In the genomic region with DNA sequence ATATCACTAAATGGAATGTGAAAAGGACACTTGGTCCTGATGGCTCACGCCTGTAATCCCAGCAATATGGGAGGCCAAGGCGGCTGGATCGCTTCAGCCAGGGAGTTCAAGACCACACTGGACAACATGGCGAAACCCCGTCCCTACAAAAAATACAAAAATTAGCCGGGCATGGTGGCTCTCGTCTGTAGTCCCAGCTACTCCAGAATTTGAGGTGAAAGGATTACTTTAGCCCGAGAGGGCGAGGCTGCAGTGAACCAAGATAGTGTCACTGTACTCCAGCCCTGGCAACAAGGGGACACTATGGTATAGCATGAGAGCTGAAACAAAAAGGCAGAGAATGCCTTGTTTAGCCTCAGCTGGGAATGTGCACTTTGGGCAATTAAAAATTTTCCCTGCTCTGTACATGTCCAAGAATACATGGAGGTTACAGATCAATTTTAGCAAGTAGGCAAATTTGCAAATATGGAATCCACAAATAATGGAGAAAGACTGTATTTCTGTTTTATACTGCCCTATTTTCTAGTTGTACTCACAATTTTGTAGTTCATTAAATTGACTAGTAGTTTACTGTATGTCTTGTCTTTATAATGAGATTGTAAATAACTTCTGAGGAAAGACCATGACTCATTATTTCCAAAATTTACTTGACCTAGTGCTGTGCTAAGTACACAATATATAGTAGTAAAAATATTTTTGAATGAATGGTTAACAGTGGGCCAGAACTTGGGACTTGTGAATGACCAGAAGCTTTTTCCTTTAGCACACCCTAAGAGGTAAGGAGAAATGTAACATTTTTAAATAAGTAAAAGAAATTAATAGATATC, we compare ENCODE assay signal across 17 cellular contexts. TPM values are rescaled to one million over a fixed set of nuclear protein-coding genes. Genes with fewer than 3 reads are reported as not detected.
DNase-seq lines count a peak whose midpoint lies in the region; ATAC-seq, FAIRE-seq and TF ChIP-seq lines count a peak whose summit lies in the region.
"Had no signal": no experiment of that assay in that cellular context is flagged by ENCODE, and none has a peak within 500 bp of the region (broad histone marks: within the 10 kb centered on the region; RNA-seq: fewer than 3 reads in every experiment).

No MANE protein-coding gene starts in this region.

- peaks cover 24% of the 10 kb centered on the region for H3K79me2 ChIP-seq in GM23248 (ENCODE audit: insufficient read depth)
- peaks cover 26% of the 10 kb centered on the region for H3K79me2 ChIP-seq in K562 (ENCODE audit: control insufficient read depth, insufficient read depth, low read length)
- peaks cover 21% of the 10 kb centered on the region for H3K79me2 ChIP-seq in smooth muscle cell (ENCODE audit: low read depth)
- peaks cover 25% of the 10 kb centered on the region for H3K79me2 ChIP-seq in PC-9 (ENCODE audit: low read depth)

- FAIRE-seq in K562 (lab: Jason Lieb, UNC) = peak; percentile 11

- H3K9me1 ChIP-seq in K562 (ENCODE audit: control insufficient read depth, insufficient read depth, low read length) = no peaks in the 10 kb centered on the region

- peak; percentile 11 to 54 (median 29); a peak in 3 of 6 replicates for TF ChIP-seq CTCF in K562 (IDR thresholded peaks at IDR 0.05 in 2 of 3, conservative IDR thresholded peaks at IDR 0.05 in 1 of 3; ENCODE audit: insufficient read depth in 2 of 3, low read depth in 1 of 3, low read length in 3 of 3)
- no peak for TF ChIP-seq CTCF in smooth muscle cell (IDR thresholded peaks at IDR 0.05; ENCODE audit: borderline replicate concordance, insufficient read depth, poor library complexity, severe bottlenecking)
- TF ChIP-seq CTCF in PC-9 (conservative IDR thresholded peaks at IDR 0.05) = no peak

- no peaks in the 10 kb centered on the region for H4K20me1 ChIP-seq in GM23248 (ENCODE audit: insufficient read depth)
- no peaks in the 10 kb centered on the region for H4K20me1 ChIP-seq in K562 (replicated peaks; ENCODE audit: control insufficient read depth, insufficient read depth, low read length)
- no peaks in the 10 kb centered on the region for H4K20me1 ChIP-seq in smooth muscle cell (ENCODE audit: low read depth)
- H4K20me1 ChIP-seq in PC-9 (ENCODE audit: insufficient read depth) = no peaks in the 10 kb centered on the region

- ATAC-seq in K562 = peak; percentile 37
- no peak for ATAC-seq in activated T-helper 17 cell treated with anti-CD3 and anti-CD28 coated beads, Interleukin-2, amount 50 U/mL, for 72 hours (replicated peaks)
- ATAC-seq in GM19328 (IDR thresholded peaks at IDR 0.05; ENCODE audit: unreplicated experiment) = no peak

- CTCF ChIA-PET in K562 (lab: Yijun Ruan, JAX; ENCODE audit: low intra/inter-chr PET ratio) (no interaction called here), PC-9 (lab: Charles Lee) (no interaction called here)

- DNase-seq in GM23248 (peak; percentile 10), M059J (ENCODE audit: low read depth) (peak; percentile 7), K562 (ENCODE audit: extremely low read depth in 1 of 4, low spot score in 3 of 4) (peak in 1 of 4 experiments; percentile 61), smooth muscle cell (lab: John Stamatoyannopoulos, UW; ENCODE audit: unreplicated experiment) (no peak), PC-9 (no peak)
- DNase-seq: COR-L47, GF-D8, MV-4-11, NCI-H1417 treated with DMSO at 0.1 percent for 48 hours, NCI-H187 treated with DMSO at 0.1 percent for 48 hours, NCI-H226, NCI-H524 treated with DMSO at 0.1 percent for 48 hours, Peyer's patch had no signal

- H3F3A ChIP-seq in GM23248 (ENCODE audit: insufficient read depth) = no peaks in the 10 kb centered on the region
- H3F3A ChIP-seq in smooth muscle cell (ENCODE audit: low read depth) = no peaks in the 10 kb centered on the region
- H3F3A ChIP-seq in PC-9 (ENCODE audit: insufficient read depth, low read depth) = no peaks in the 10 kb centered on the region; the same call in 1 of the 2 replicates

- no peak overlapping the region for H3K27ac Mint-ChIP-seq in activated T-helper 17 cell treated with anti-CD3 and anti-CD28 coated beads, Interleukin-2, amount 50 U/mL, for 72 hours
- H3K27ac Mint-ChIP-seq: CD14-positive monocyte had no signal

- no peak overlapping the region for H3K9ac ChIP-seq in GM23248
- H3K9ac ChIP-seq in K562 (ENCODE audit: insufficient read depth in 1 of 2, low read depth in 2 of 2, low read length in 2 of 2) = peak overlapping the region; percentile 74 to 82; a peak in 3 of 4 replicates
- no peak overlapping the region for H3K9ac ChIP-seq in smooth muscle cell (ENCODE audit: low read depth)

- H3K9me3 Mint-ChIP-seq in activated T-helper 17 cell treated with anti-CD3 and anti-CD28 coated beads, Interleukin-2, amount 50 U/mL, for 72 hours = no peaks in the 10 kb centered on the region
- H3K9me3 Mint-ChIP-seq: CD14-positive monocyte had no signal

- intact Hi-C loops in K562 (cut with micrococcal nuclease) = loop anchor here (1.0 kb wide), 1 partner anchor 34 kb away; a partner anchor contains a TSS
- intact Hi-C loops in PC-9 (cut with micrococcal nuclease; ENCODE audit: unreplicated experiment) = loop anchor here (5.0 kb wide), 1 partner anchor 1295 kb away; no protein-coding TSS in a partner anchor

- TF ChIP-seq RAD21 in K562 (CRISPR knock-in tag; conservative IDR thresholded peaks at IDR 0.05 in 1 of 2, IDR thresholded peaks at IDR 0.05 in 1 of 2) = peak; percentile 36 to 70; a peak in 3 of 4 replicates

- TF ChIP-seq POLR2A in K562 (conservative IDR thresholded peaks at IDR 0.05) = no peak; the same call in 1 of the 2 replicates

- no peak overlapping the region for H3K4me3 Mint-ChIP-seq in activated T-helper 17 cell treated with anti-CD3 and anti-CD28 coated beads, Interleukin-2, amount 50 U/mL, for 72 hours
- H3K4me3 Mint-ChIP-seq: CD14-positive monocyte had no signal

- in situ Hi-C loops in GM23248 (cut with MboI) (no loop called here), K562 (cut with MboI) (no loop called here)

- H3K36me3 Mint-ChIP-seq in activated T-helper 17 cell treated with anti-CD3 and anti-CD28 coated beads, Interleukin-2, amount 50 U/mL, for 72 hours (ENCODE audit: low read depth) = peaks cover 14% of the 10 kb centered on the region

- no peak for TF ChIP-seq EP300 in K562 (IDR thresholded peaks at IDR 0.05; ENCODE audit: low read length)

- H3K27me3 Mint-ChIP-seq in activated T-helper 17 cell treated with anti-CD3 and anti-CD28 coated beads, Interleukin-2, amount 50 U/mL, for 72 hours = no peaks in the 10 kb centered on the region

- H3K27ac ChIP-seq in GM23248 (no peak overlapping the region), K562 (ENCODE audit: extremely low read depth, low read depth, low read length) (peak overlapping the region; percentile 65), smooth muscle cell (ENCODE audit: low read depth) (no peak overlapping the region), PC-9 (no peak overlapping the region)
- H3K27ac ChIP-seq: Peyer's patch, SJSA1 had no signal

- H3K27me3 ChIP-seq in GM23248 (replicated peaks; ENCODE audit: insufficient read depth) (no peaks in the 10 kb centered on the region), K562 (ENCODE audit: control insufficient read depth in 2 of 2, insufficient read depth in 2 of 2, low read length in 2 of 2) (no peaks in the 10 kb centered on the region), smooth muscle cell (ENCODE audit: low read depth) (no peaks in the 10 kb centered on the region), PC-9 (ENCODE audit: insufficient read depth, low read depth) (no peaks in the 10 kb centered on the region)
- H3K27me3 ChIP-seq: Peyer's patch had no signal

- peaks cover 12% of the 10 kb centered on the region for H3K4me1 Mint-ChIP-seq in activated T-helper 17 cell treated with anti-CD3 and anti-CD28 coated beads, Interleukin-2, amount 50 U/mL, for 72 hours

- POLR2A ChIA-PET in K562 (lab: Yijun Ruan, JAX) = interaction anchor here (0.6 to 2.6 kb wide), 6 partner anchors 11 to 49 kb away, joined by 3 to 11 read pairs (median 4); no protein-coding TSS in a partner anchor
- POLR2A ChIA-PET in PC-9 (lab: Charles Lee; ENCODE audit: unreplicated experiment) = no interaction called here

- BruUV-seq in K562 (replicated peaks; lab: Mats Ljungman, UMichigan) = no TSS peak
- BruUV-seq in PC-9 (replicated peaks; lab: Mats Ljungman, UMichigan) = no TSS peak

- H3K4me2 ChIP-seq in GM23248 (ENCODE audit: unreplicated experiment) (no peak overlapping the region), K562 (ENCODE audit: insufficient read depth, low read length) (peak overlapping the region; percentile 77), smooth muscle cell (no peak overlapping the region), PC-9 (no peak overlapping the region)

- no peaks in the 10 kb centered on the region; the same call in 1 of the 2 replicates for H3K9me2 ChIP-seq in GM23248 (ENCODE audit: insufficient read depth)
- H3K9me2 ChIP-seq in PC-9 (ENCODE audit: insufficient read depth) = no peaks in the 10 kb centered on the region

- 92 to 94% methylated on average over 9 of the region's 9 CpGs for WGBS in GM23248 (ENCODE audit: low coverage in 1 of 2, low lambda C conversion rate in 2 of 2, missing lambda C conversion rate in 2 of 2), 2 experiments
- 21% methylated on average over 9 of the region's 9 CpGs for WGBS in K562 (ENCODE audit: insufficient coverage, low coverage, missing lambda C conversion rate)
- WGBS in smooth muscle cell (ENCODE audit: low lambda C conversion rate) = 98% methylated on average over 9 of the region's 9 CpGs

- no peak overlapping the region for H3K4me3 ChIP-seq in GM23248
- H3K4me3 ChIP-seq in K562 = peak overlapping the region; percentile 72
- H3K4me3 ChIP-seq in smooth muscle cell = no peak overlapping the region
- H3K4me3 ChIP-seq in PC-9 = no peak overlapping the region
- H3K4me3 ChIP-seq: Peyer's patch, SJSA1 had no signal

- H2AFZ ChIP-seq in GM23248 (peak overlapping the region; percentile 96), K562 (ENCODE audit: low read depth, low read length) (peak overlapping the region; percentile 88), smooth muscle cell (ENCODE audit: low read depth) (peak overlapping the region; percentile 24), PC-9 (no peak overlapping the region)

- H3K4me1 ChIP-seq in GM23248 (ENCODE audit: insufficient read depth) (peaks cover 12% of the 10 kb centered on the region), K562 (replicated peaks in 1 of 2; ENCODE audit: control insufficient read depth in 2 of 2, insufficient read depth in 2 of 2, low read length in 2 of 2) (peaks cover 15 to 22% of the 10 kb centered on the region in 2 experiments), smooth muscle cell (ENCODE audit: low read depth) (peaks cover 10% of the 10 kb centered on the region), PC-9 (replicated peaks; ENCODE audit: insufficient read depth) (peaks cover 15% of the 10 kb centered on the region; the same call in 1 of the 2 replicates)

- H3K36me3 ChIP-seq in GM23248 (ENCODE audit: low read depth) = no peaks in the 10 kb centered on the region
- H3K36me3 ChIP-seq in K562 (ENCODE audit: control insufficient read depth, insufficient read depth, low read length) = peaks cover 9% of the 10 kb centered on the region; the same call in 1 of the 3 replicates
- no peaks in the 10 kb centered on the region for H3K36me3 ChIP-seq in smooth muscle cell (ENCODE audit: low read depth)
- no peaks in the 10 kb centered on the region for H3K36me3 ChIP-seq in PC-9 (ENCODE audit: low read depth)
- H3K36me3 ChIP-seq: Peyer's patch, SJSA1 had no signal

- H3K9me3 ChIP-seq in GM23248 (ENCODE audit: low read depth) = no peaks in the 10 kb centered on the region
- no peaks in the 10 kb centered on the region for H3K9me3 ChIP-seq in K562 (replicated peaks; ENCODE audit: control insufficient read depth, insufficient read depth, low read depth, low read length)
- no peaks in the 10 kb centered on the region for H3K9me3 ChIP-seq in smooth muscle cell (replicated peaks; ENCODE audit: low read depth)
- no peaks in the 10 kb centered on the region for H3K9me3 ChIP-seq in PC-9 (ENCODE audit: insufficient read depth, low read depth)
- H3K9me3 ChIP-seq: Peyer's patch, SJSA1 had no signal

RNA-seq across cellular contexts. Expression of a gene that starts 2.0 kb away (rescaled TPM):
- total RNA-seq in GM23248 (2014; rRNA removed; shearing (Covaris generic)) = 28.5 and 39.2 TPM in 2 replicates
- polyA plus RNA-seq in GM23248 (2016; fragmentation: Nextera tagmentation; extraction: Ambion mirVana) (19.7 and 22.5 TPM in 2 replicates), K562 (2011; rRNA removed) (30.8 and 34.6 TPM in 2 replicates), K562 (2014; fragmentation: Illumina TruSeq; extraction: Trizol) (15.4 and 16.9 TPM in 2 replicates), K562 (2014; fragmentation: Nextera tagmentation; extraction: Ambion mirVana) (10 to 100 TPM in 1 of 2 experiments, 1 to 10 TPM in 1; 6.8 to 10.9 TPM), K562 (2014; rRNA removed) (16.2 and 22.3 TPM in 2 replicates), smooth muscle cell (13.1 and 14.9 TPM in 2 replicates)
- 19.1 and 31.8 TPM in 2 replicates for total RNA-seq in M059J (2014; rRNA removed; shearing (Covaris generic))
- 60.7 and 192 TPM in 2 replicates for total RNA-seq in K562 (2011; cell fraction: chromatin; rRNA removed; ENCODE audit: low replicate concordance)
- total RNA-seq in K562 (2011; cell fraction: nucleolus; rRNA removed) = 31.0 and 45.0 TPM in 2 replicates
- 76.8 and 89.8 TPM in 2 replicates for total RNA-seq in K562 (2011; cell fraction: nucleoplasm; rRNA removed)
- total RNA-seq in K562 (2014; rRNA removed) (29.3 and 29.9 TPM in 2 replicates), K562 (2014; rRNA removed; fragmentation: Illumina TruSeq; extraction: Trizol) (30.1 and 32.8 TPM in 2 replicates), K562 (2015; rRNA removed; fragmentation: Illumina TruSeq; extraction: Trizol) (29.7 and 33.6 TPM in 2 replicates), K562 (2021) (26.2 and 27.1 TPM in 2 replicates), smooth muscle cell (29.7 and 34.7 TPM in 2 replicates), PC-9 (2021) (35.4 and 42.6 TPM in 2 replicates)
- 9.6 and 17.6 TPM in 2 replicates for polyA plus RNA-seq in K562 (2011; cell fraction: cytosol; rRNA removed)
- 35.0 and 44.6 TPM in 2 replicates for polyA plus RNA-seq in K562 (2011; cell fraction: nucleus; rRNA removed)
- polyA plus RNA-seq in K562 (2012) = 13.0 and 16.1 TPM in 2 replicates
- polyA minus RNA-seq in K562 (2011; rRNA and poly(A)+ RNA removed) = 44.7 and 66.2 TPM in 2 replicates
- 15.6 and 22.8 TPM in 2 replicates for polyA minus RNA-seq in K562 (2011; cell fraction: cytosol; rRNA and poly(A)+ RNA removed)
- polyA minus RNA-seq in K562 (2011; cell fraction: nucleus; rRNA and poly(A)+ RNA removed) = 45.0 and 63.1 TPM in 2 replicates
- total RNA-seq in activated T-helper 17 cell treated with anti-CD3 and anti-CD28 coated beads, Interleukin-2, amount 50 U/mL, for 72 hours = 10 to 100 TPM; 36.9 to 41.3 TPM

RNA-seq across cellular contexts. Expression of a gene that starts 33.4 kb away (rescaled TPM):
- 16.4 and 27.2 TPM in 2 replicates for total RNA-seq in GM23248 (2014; rRNA removed; shearing (Covaris generic))
- polyA plus RNA-seq in GM23248 (2016; fragmentation: Nextera tagmentation; extraction: Ambion mirVana) (16.8 and 18.9 TPM in 2 replicates), K562 (2011; rRNA removed) (22.1 and 32.8 TPM in 2 replicates), K562 (2014; fragmentation: Illumina TruSeq; extraction: Trizol) (17.0 and 20.9 TPM in 2 replicates), K562 (2014; fragmentation: Nextera tagmentation; extraction: Ambion mirVana) (1 to 10 TPM; 4.3 to 7.6 TPM), K562 (2014; rRNA removed) (15.5 and 16.4 TPM in 2 replicates), smooth muscle cell (17.6 and 18.7 TPM in 2 replicates)
- 23.6 and 27.4 TPM in 2 replicates for total RNA-seq in M059J (2014; rRNA removed; shearing (Covaris generic))
- total RNA-seq in K562 (2011; cell fraction: chromatin; rRNA removed; ENCODE audit: low replicate concordance) = 50.3 and 199 TPM in 2 replicates
- 24.5 and 42.1 TPM in 2 replicates for total RNA-seq in K562 (2011; cell fraction: nucleolus; rRNA removed)
- total RNA-seq in K562 (2011; cell fraction: nucleoplasm; rRNA removed) = 77.2 and 100 TPM in 2 replicates
- total RNA-seq in K562 (2014; rRNA removed) (22.0 and 23.6 TPM in 2 replicates), K562 (2014; rRNA removed; fragmentation: Illumina TruSeq; extraction: Trizol) (33.2 and 36.7 TPM in 2 replicates), K562 (2015; rRNA removed; fragmentation: Illumina TruSeq; extraction: Trizol) (30.5 and 34.6 TPM in 2 replicates), K562 (2021) (20.0 and 22.0 TPM in 2 replicates), smooth muscle cell (30.8 and 35.9 TPM in 2 replicates), PC-9 (2021) (14.5 and 16.4 TPM in 2 replicates)
- 4.9 and 9.6 TPM in 2 replicates for polyA plus RNA-seq in K562 (2011; cell fraction: cytosol; rRNA removed)
- 31.7 and 48.5 TPM in 2 replicates for polyA plus RNA-seq in K562 (2011; cell fraction: nucleus; rRNA removed)
- 14.2 and 18.0 TPM in 2 replicates for polyA plus RNA-seq in K562 (2012)
- polyA minus RNA-seq in K562 (2011; rRNA and poly(A)+ RNA removed) = 66.6 and 66.8 TPM in 2 replicates
- polyA minus RNA-seq in K562 (2011; cell fraction: cytosol; rRNA and poly(A)+ RNA removed) = 15.3 and 18.1 TPM in 2 replicates
- polyA minus RNA-seq in K562 (2011; cell fraction: nucleus; rRNA and poly(A)+ RNA removed) = 61.1 and 83.0 TPM in 2 replicates
- 1 to 10 TPM; 6.9 to 9.5 TPM for total RNA-seq in activated T-helper 17 cell treated with anti-CD3 and anti-CD28 coated beads, Interleukin-2, amount 50 U/mL, for 72 hours

Comparison
In these comparisons a context has a peak if more than half of its experiments do, and no peak if none do; other contexts are left out.
1. DNase-seq: peak in GM23248 (single experiment) and M059J (single experiment); none in smooth muscle cell (single experiment) and PC-9 (0 of 2).
2. H3K9ac ChIP-seq: peak in K562 (2 of 2); none in GM23248 (single experiment) and smooth muscle cell (single experiment).
3. CTCF ChIP-seq: peak in K562 (3 of 3); none in smooth muscle cell (single experiment) and PC-9 (single experiment).